1 cellular context compared by ENCODE assay signal in the genomic region with DNA sequence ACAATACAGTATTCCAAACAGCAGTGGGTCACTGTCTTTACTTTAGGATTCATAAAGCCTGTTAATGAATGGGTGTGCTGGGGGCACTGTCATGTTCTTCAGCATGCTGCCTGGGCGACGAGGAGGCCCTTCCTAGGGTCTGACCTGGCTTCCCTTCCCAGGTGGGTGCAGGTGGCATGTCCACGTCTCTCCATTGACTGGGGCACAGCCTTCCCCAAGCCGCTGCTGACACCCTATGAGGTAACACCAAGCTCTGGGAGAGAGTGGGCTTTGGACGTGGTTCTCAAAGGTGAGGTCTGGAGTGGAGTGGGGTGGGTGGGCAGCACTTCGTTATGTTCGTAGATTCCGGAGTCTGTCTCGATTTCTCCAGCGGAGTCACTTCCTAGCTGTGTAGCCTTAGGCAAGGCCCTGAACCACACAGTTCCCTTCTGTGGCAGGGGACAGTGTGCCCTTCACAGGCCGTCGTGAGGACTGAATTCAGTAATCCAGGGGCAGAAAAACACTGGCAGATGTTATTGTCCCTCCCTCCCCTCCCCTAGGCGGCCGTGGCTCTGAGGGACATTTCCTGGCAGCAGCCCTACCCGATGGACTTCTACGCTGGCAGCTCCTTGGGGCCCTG.
TF ChIP-seq lines count a peak whose summit lies in the region.

No MANE protein-coding gene starts in this region.

TF ChIP-seq in H1, 55 proteins besides CTCF, POLR2A, EP300 and RAD21:
- TF ChIP-seq TEAD4 (IDR thresholded peaks at IDR 0.05; ENCODE audit: low read depth, low read length): no peak
- no peak for TF ChIP-seq E2F6 (IDR thresholded peaks at IDR 0.05)
- TF ChIP-seq JUND (IDR thresholded peaks at IDR 0.05; ENCODE audit: low read length): no peak
- TF ChIP-seq POU5F1 (IDR thresholded peaks at IDR 0.05; ENCODE audit: low read depth, low read length): no peak
- no peak for TF ChIP-seq SIX5 (IDR thresholded peaks at IDR 0.05; ENCODE audit: low read depth, low read length)
- TF ChIP-seq RNF2 (IDR thresholded peaks at IDR 0.05; ENCODE audit: borderline replicate concordance, low read depth, low read length, missing control alignments, poor library complexity, severe bottlenecking): no peak
- TF ChIP-seq TAF7 (optimal IDR thresholded peaks at IDR 0.05; ENCODE audit: borderline replicate concordance, low read depth, low read length): no peak
- no peak for TF ChIP-seq BRCA1 (IDR thresholded peaks at IDR 0.05; ENCODE audit: low read depth, low read length)
- TF ChIP-seq CBX5 (IDR thresholded peaks at IDR 0.05; ENCODE audit: low read depth, low read length): no peak
- no peak for TF ChIP-seq MAFK (IDR thresholded peaks at IDR 0.05; ENCODE audit: low read depth, low read length)
- no peak for TF ChIP-seq CTBP2 (IDR thresholded peaks at IDR 0.05; ENCODE audit: borderline replicate concordance, insufficient read depth, insufficient read length, low read length)
- TF ChIP-seq SAP30 (IDR thresholded peaks at IDR 0.05; ENCODE audit: insufficient read depth, insufficient replicate concordance, low read length): no peak
- no peak for TF ChIP-seq RXRA (IDR thresholded peaks at IDR 0.05; ENCODE audit: insufficient read depth, low read depth, low read length)
- TF ChIP-seq TAF1 (IDR thresholded peaks at IDR 0.05; ENCODE audit: low read depth, low read length): no peak
- no peak for TF ChIP-seq SP2 (IDR thresholded peaks at IDR 0.05; ENCODE audit: low read length)
- TF ChIP-seq CBX8 (IDR thresholded peaks at IDR 0.05; ENCODE audit: borderline replicate concordance, low read depth, low read length): no peak
- TF ChIP-seq, protein P1, sequence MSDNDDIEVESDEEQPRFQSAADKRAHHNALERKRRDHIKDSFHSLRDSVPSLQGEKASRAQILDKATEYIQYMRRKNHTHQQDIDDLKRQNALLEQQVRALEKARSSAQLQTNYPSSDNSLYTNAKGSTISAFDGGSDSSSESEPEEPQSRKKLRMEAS (IDR thresholded peaks at IDR 0.05): no peak
- no peak for TF ChIP-seq SIN3A (conservative IDR thresholded peaks at IDR 0.05 in 1 of 2, IDR thresholded peaks at IDR 0.05 in 1 of 2; ENCODE audit: low read depth in 1 of 2, low read length in 2 of 2)
- no peak for TF ChIP-seq EGR1 (IDR thresholded peaks at IDR 0.05; ENCODE audit: borderline replicate concordance, low read depth, low read length)
- TF ChIP-seq, protein P2, sequence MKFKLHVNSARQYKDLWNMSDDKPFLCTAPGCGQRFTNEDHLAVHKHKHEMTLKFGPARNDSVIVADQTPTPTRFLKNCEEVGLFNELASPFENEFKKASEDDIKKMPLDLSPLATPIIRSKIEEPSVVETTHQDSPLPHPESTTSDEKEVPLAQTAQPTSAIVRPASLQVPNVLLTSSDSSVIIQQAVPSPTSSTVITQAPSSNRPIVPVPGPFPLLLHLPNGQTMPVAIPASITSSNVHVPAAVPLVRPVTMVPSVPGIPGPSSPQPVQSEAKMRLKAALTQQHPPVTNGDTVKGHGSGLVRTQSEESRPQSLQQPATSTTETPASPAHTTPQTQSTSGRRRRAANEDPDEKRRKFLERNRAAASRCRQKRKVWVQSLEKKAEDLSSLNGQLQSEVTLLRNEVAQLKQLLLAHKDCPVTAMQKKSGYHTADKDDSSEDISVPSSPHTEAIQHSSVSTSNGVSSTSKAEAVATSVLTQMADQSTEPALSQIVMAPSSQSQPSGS (IDR thresholded peaks at IDR 0.05; ENCODE audit: low read length): no peak
TF ChIP-seq in H1: peak in this region for 0.
